ENCODE assay signal across 30 cellular contexts in genomic region chr3:142875099-142875498, GRCh38. TPM values are rescaled to one million over a fixed set of nuclear protein-coding genes. Genes with fewer than 3 reads are reported as not detected.
"Had no signal": no experiment of that assay in that cellular context is flagged by ENCODE, and none has a peak within 500 bp of the region (broad histone marks: within the 10 kb centered on the region; RNA-seq: fewer than 3 reads in every experiment).

No MANE protein-coding gene starts in this region.

- H3K4me3 Mint-ChIP-seq: activated B cell treated with CpG ODN at 0.5 μM for 24 hours; activated naive CD4-positive, alpha-beta T cell treated with anti-CD3 and anti-CD28 coated beads, Interleukin-2, amount 10 ng/mL, durations not matched to agents 7 days and 5 days; activated T-cell treated with anti-CD3 and anti-CD28 coated beads, Interleukin-2, amount 50 U/mL, for 24 hours; activated T-cell treated with anti-CD3 and anti-CD28 coated beads, Interleukin-2, amount 50 U/mL, for 72 hours; T-helper 17 cell; T-helper 2 cell treated with Interferon-gamma antibody and Interleukin-4, amounts not matched to agents 5 μg/mL and 100 μg/mL, for 36 hours had no signal

- H3K27ac ChIP-seq: adrenal gland, body of pancreas, colonic mucosa, epithelial cell of prostate, esophagus squamous epithelium, gastroesophageal sphincter, WERI-Rb-1 had no signal

- H3K9me3 ChIP-seq: adrenal gland, body of pancreas, colonic mucosa, esophagus squamous epithelium, gastroesophageal sphincter had no signal

- ATAC-seq: body of pancreas, gastroesophageal sphincter, T-helper 17 cell had no signal

- H3K27me3 ChIP-seq: body of pancreas, colonic mucosa, gastroesophageal sphincter had no signal

- H3K9me3 Mint-ChIP-seq: activated B cell treated with CpG ODN at 0.5 μM for 24 hours; activated naive CD4-positive, alpha-beta T cell treated with anti-CD3 and anti-CD28 coated beads, Interleukin-2, amount 10 ng/mL, durations not matched to agents 7 days and 5 days; activated naive CD4-positive, alpha-beta T cell treated with anti-CD3 and anti-CD28 coated beads, Interleukin-2, amount 50 U/mL, for 72 hours; activated T-cell treated with anti-CD3 and anti-CD28 coated beads, Interleukin-2, amount 50 U/mL, for 24 hours; activated T-cell treated with anti-CD3 and anti-CD28 coated beads, Interleukin-2, amount 50 U/mL, for 72 hours; T-helper 2 cell treated with Interferon-gamma antibody and Interleukin-4, amounts not matched to agents 5 μg/mL and 100 μg/mL, for 36 hours had no signal

- H3K4me1 ChIP-seq: adrenal gland, body of pancreas, colonic mucosa, esophagus squamous epithelium, gastroesophageal sphincter had no signal

- H3K4me1 Mint-ChIP-seq: activated B cell treated with CpG ODN at 0.5 μM for 24 hours; activated naive CD4-positive, alpha-beta T cell treated with anti-CD3 and anti-CD28 coated beads, Interleukin-2, amount 10 ng/mL, durations not matched to agents 7 days and 5 days; T-helper 17 cell had no signal

- H3K36me3 Mint-ChIP-seq: activated naive CD4-positive, alpha-beta T cell treated with anti-CD3 and anti-CD28 coated beads, Interleukin-2, amount 10 ng/mL, durations not matched to agents 7 days and 5 days; activated naive CD4-positive, alpha-beta T cell treated with anti-CD3 and anti-CD28 coated beads, Interleukin-2, amount 50 U/mL, for 72 hours had no signal

- DNase-seq: activated B cell treated with CpG ODN at 0.5 μM for 24 hours; activated CD4-positive, alpha-beta T cell treated with anti-CD3 and anti-CD28 coated beads for 48 hours; activated CD4-positive, alpha-beta T cell treated with anti-CD3 and anti-CD28 coated beads, Interleukin-2, amount 50 U/mL, for 1 hour; activated CD4-positive, alpha-beta T cell treated with anti-CD3 and anti-CD28 coated beads, Interleukin-2, amount 50 U/mL, for 48 hours; activated CD8-positive, alpha-beta memory T cell treated with anti-CD3 and anti-CD28 coated beads, Interleukin-2, amount 50 U/mL, for 48 hours; activated gamma-delta T cell; activated naive CD4-positive, alpha-beta T cell; activated naive CD4-positive, alpha-beta T cell treated with anti-CD3 and anti-CD28 coated beads, Interleukin-2, amount 10 ng/mL, durations not matched to agents 7 days and 5 days; activated T-cell treated with anti-CD3 and anti-CD28 coated beads for 4 hours; activated T-cell treated with anti-CD3 and anti-CD28 coated beads, Interleukin-2, amount 50 U/mL, for 24 hours; adrenal gland; amygdala; aorta; body of pancreas; central memory CD4-positive, alpha-beta T cell; cerebellar nuclear complex; colonic mucosa; effector CD8-positive, alpha-beta T cell; esophagus squamous epithelium; foreskin melanocyte; T-helper 1 cell; T-helper 17 cell; T1000; WERI-Rb-1 had no signal

- H3K27ac Mint-ChIP-seq: activated B cell treated with CpG ODN at 0.5 μM for 24 hours; activated naive CD4-positive, alpha-beta T cell treated with anti-CD3 and anti-CD28 coated beads, Interleukin-2, amount 10 ng/mL, durations not matched to agents 7 days and 5 days; T-helper 17 cell; T-helper 2 cell treated with Interferon-gamma antibody and Interleukin-4, amounts not matched to agents 5 μg/mL and 100 μg/mL, for 36 hours had no signal

- H3K4me3 ChIP-seq: adrenal gland, body of pancreas, colonic mucosa, esophagus squamous epithelium, gastroesophageal sphincter had no signal

- H3K36me3 ChIP-seq: adrenal gland, colonic mucosa, esophagus squamous epithelium, gastroesophageal sphincter, WERI-Rb-1 had no signal

RNA-seq across cellular contexts. Expression of gene PCOLCE2, which starts 13.8 kb away (rescaled TPM):
- total RNA-seq: activated B cell treated with CpG ODN at 0.5 μM for 24 hours; activated naive CD4-positive, alpha-beta T cell treated with anti-CD3 and anti-CD28 coated beads, Interleukin-2, amount 50 U/mL, for 72 hours; activated T-cell treated with anti-CD3 and anti-CD28 coated beads, Interleukin-2, amount 50 U/mL, for 72 hours; endothelial cell of umbilical vein; T-helper 17 cell had no signal
- polyA plus RNA-seq: endothelial cell of umbilical vein had no signal
